Comparison of ENCODE assay signal across 31 cellular contexts in the genomic region with DNA sequence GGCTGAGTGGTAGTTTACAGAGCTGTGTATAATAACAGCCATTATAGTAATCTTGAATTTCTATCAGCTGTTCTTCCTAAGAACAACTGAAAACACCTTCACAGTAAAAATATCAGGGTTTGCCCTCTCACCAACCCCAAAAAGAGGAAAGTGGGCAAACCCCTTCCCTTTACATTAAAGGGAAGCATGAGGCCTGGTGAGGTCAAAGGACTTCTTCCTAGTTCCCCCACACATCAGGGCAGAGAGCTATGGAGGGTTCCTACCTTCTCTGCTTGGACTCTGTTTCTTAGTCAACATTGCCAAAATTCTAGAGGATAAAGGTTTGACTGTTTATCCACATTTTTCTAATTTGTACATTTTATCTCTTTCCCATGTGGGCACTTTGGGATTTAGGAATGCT. TPM values are rescaled to one million over a fixed set of nuclear protein-coding genes. Genes with fewer than 3 reads are reported as not detected.
"Had no signal": no experiment of that assay in that cellular context is flagged by ENCODE, and none has a peak within 500 bp of the region (broad histone marks: within the 10 kb centered on the region; RNA-seq: fewer than 3 reads in every experiment).

No MANE protein-coding gene starts in this region.

- H3K27ac ChIP-seq: brain microvascular endothelial cell, foreskin keratinocyte, sigmoid colon, thyroid gland, upper lobe of right lung had no signal

- DNase-seq: activated CD4-positive, alpha-beta memory T cell treated with anti-CD3 and anti-CD28 coated beads for 36 hours; activated CD4-positive, alpha-beta T cell treated with anti-CD3 and anti-CD28 coated beads for 4 hours; activated CD4-positive, CD25-positive, alpha-beta regulatory T cell; activated CD8-positive, alpha-beta memory T cell treated with anti-CD3 and anti-CD28 coated beads, Interleukin-2, amount 10 ng/mL, durations not matched to agents 7 days and 5 days; activated gamma-delta T cell; activated naive CD4-positive, alpha-beta T cell treated with anti-CD3 and anti-CD28 coated beads, Interleukin-2, amount 50 U/mL, for 16 hours; activated T-cell treated with anti-CD3 and anti-CD28 coated beads for 4 hours; aorta; brain microvascular endothelial cell; caudate nucleus; dermis blood vessel endothelial cell; effector CD8-positive, alpha-beta T cell; erythroblast; foreskin keratinocyte; occipital lobe; sigmoid colon; stimulated activated CD4-positive, alpha-beta T cell treated with anti-CD3 and anti-CD28 coated beads, Interleukin-4, amount 100 ng/mL, for 24 hours; substantia nigra; T1000; thyroid gland; upper lobe of right lung had no signal

- H3K9me3 ChIP-seq: sigmoid colon, thyroid gland, upper lobe of right lung had no signal

- H3K4me3 Mint-ChIP-seq: activated CD4-positive, alpha-beta memory T cell treated with anti-CD3 and anti-CD28 coated beads for 36 hours; activated CD8-positive, alpha-beta memory T cell treated with anti-CD3 and anti-CD28 coated beads, Interleukin-2, amount 10 ng/mL, durations not matched to agents 7 days and 5 days; stimulated activated naive CD8-positive, alpha-beta T cell treated with anti-CD3 and anti-CD28 coated beads, Interleukin-15, Interleukin-2, amounts not matched to agents 100 ng/mL and 50 ng/mL, for 24 hours had no signal

- H3K27ac Mint-ChIP-seq: activated CD4-positive, alpha-beta memory T cell treated with anti-CD3 and anti-CD28 coated beads for 36 hours; stimulated activated naive CD8-positive, alpha-beta T cell treated with anti-CD3 and anti-CD28 coated beads, Interleukin-15, Interleukin-2, amounts not matched to agents 100 ng/mL and 50 ng/mL, for 24 hours had no signal

- H3K27me3 Mint-ChIP-seq: activated CD4-positive, alpha-beta memory T cell treated with anti-CD3 and anti-CD28 coated beads for 36 hours; activated CD8-positive, alpha-beta memory T cell treated with anti-CD3 and anti-CD28 coated beads, Interleukin-2, amount 10 ng/mL, durations not matched to agents 7 days and 5 days; naive B cell; stimulated activated naive CD8-positive, alpha-beta T cell treated with anti-CD3 and anti-CD28 coated beads, Interleukin-15, Interleukin-2, amounts not matched to agents 100 ng/mL and 50 ng/mL, for 24 hours had no signal

- H3K36me3 Mint-ChIP-seq: naive B cell had no signal

- H3K36me3 ChIP-seq: sigmoid colon, thyroid gland, upper lobe of right lung had no signal

- H3K4me3 ChIP-seq: lung, sigmoid colon, smooth muscle cell, thyroid gland, upper lobe of right lung had no signal

- H3K9me3 Mint-ChIP-seq: activated CD4-positive, alpha-beta memory T cell treated with anti-CD3 and anti-CD28 coated beads for 36 hours; naive B cell; stimulated activated naive CD8-positive, alpha-beta T cell treated with anti-CD3 and anti-CD28 coated beads, Interleukin-15, Interleukin-2, amounts not matched to agents 100 ng/mL and 50 ng/mL, for 24 hours had no signal

- H3K27me3 ChIP-seq: brain microvascular endothelial cell, foreskin keratinocyte, sigmoid colon, thyroid gland, upper lobe of right lung had no signal

RNA-seq across cellular contexts. Expression of a gene that starts 15.0 kb away (rescaled TPM):
- total RNA-seq: activated CD4-positive, alpha-beta memory T cell treated with anti-CD3 and anti-CD28 coated beads for 36 hours; activated CD8-positive, alpha-beta memory T cell treated with anti-CD3 and anti-CD28 coated beads, Interleukin-2, amount 10 ng/mL, durations not matched to agents 7 days and 5 days; dermis blood vessel endothelial cell; glomerular endothelial cell; kidney epithelial cell; left lobe of liver; mucosa of gallbladder; occipital lobe; T-helper 1 cell treated with Interleukin-12 subunit alpha and Interleukin-12 subunit beta and Interleukin-4 antibody, amounts not matched to agents 30 ng/mL and 1 ng/mL, for 36 hours had no signal
- polyA plus RNA-seq: neural cell had no signal
